Comparison of ENCODE assay signal across 27 cellular contexts in genomic region chr3:122907471-122907870, GRCh38.
DNase-seq lines count a peak whose midpoint lies in the region; ATAC-seq, FAIRE-seq and TF ChIP-seq lines count a peak whose summit lies in the region.
"Had no signal": no experiment of that assay in that cellular context is flagged by ENCODE, and none has a peak within 500 bp of the region (broad histone marks: within the 10 kb centered on the region; RNA-seq: fewer than 3 reads in every experiment).

No MANE protein-coding gene starts in this region.

- no peaks in the 10 kb centered on the region for H3K9me3 ChIP-seq in endodermal cell (ENCODE audit: control insufficient read depth, low read length)
- H3K9me3 ChIP-seq: BE2C had no signal

- H3K36me3 ChIP-seq in H7 (replicated peaks; ENCODE audit: control insufficient read depth, insufficient read depth, low read length) (no peaks in the 10 kb centered on the region), endodermal cell (ENCODE audit: control insufficient read depth, insufficient read depth, low read length) (peaks cover 21% of the 10 kb centered on the region)
- H3K36me3 ChIP-seq: BE2C; BLaER1 treated with 17β-estradiol and CSF1 and Interleukin-3, amounts not matched to agents 10 nM and 100 nM had no signal

- no peaks in the 10 kb centered on the region for H3K27me3 ChIP-seq in H7 (ENCODE audit: control insufficient read depth, insufficient read depth, low read length)
- H3K27me3 ChIP-seq in endodermal cell (ENCODE audit: control insufficient read depth, insufficient read depth, low read length, poor library complexity, severe bottlenecking): no peaks in the 10 kb centered on the region
- H3K27me3 ChIP-seq: BE2C; BLaER1 treated with 17β-estradiol and CSF1 and Interleukin-3, amounts not matched to agents 10 nM and 100 nM had no signal

- DNase-seq in activated CD8-positive, alpha-beta memory T cell treated with anti-CD3 and anti-CD28 coated beads, Interleukin-2, amount 10 ng/mL, durations not matched to agents 7 days and 5 days: peak; percentile 34
- no peak for DNase-seq in activated CD8-positive, alpha-beta memory T cell treated with anti-CD3 and anti-CD28 coated beads, Interleukin-2, amount 50 U/mL, for 4 hours
- DNase-seq in H7 (peak; percentile 14), endodermal cell (peak; percentile 24), urothelium cell line (ENCODE audit: low spot score) (no peak), medulla oblongata (ENCODE audit: extremely low spot score) (no peak)
- no peak for DNase-seq in activated naive CD4-positive, alpha-beta T cell treated with anti-CD3 and anti-CD28 coated beads, Interleukin-2, amount 10 ng/mL, durations not matched to agents 7 days and 5 days
- DNase-seq: 8988T; ACHN; AML-193; BE2C; CD4-positive, alpha-beta T cell; CD8-positive, alpha-beta memory T cell; DMS 273 treated with DMSO at 0.1 percent for 48 hours; DMS79; EL; GDM1; GM23248; H9 had no signal

- H3K9ac ChIP-seq in endodermal cell (ENCODE audit: extremely low read depth, low read length, poor library complexity, severe bottlenecking): no peak overlapping the region
- H3K9ac ChIP-seq: BLaER1 treated with 17β-estradiol and CSF1 and Interleukin-3, amounts not matched to agents 10 nM and 100 nM; GM23248 had no signal

- no peak for TF ChIP-seq CTCF in endodermal cell (conservative IDR thresholded peaks at IDR 0.05)

- H3K4me3 ChIP-seq in H7 (ENCODE audit: insufficient read depth, low read depth, low read length) (no peak overlapping the region), endodermal cell (ENCODE audit: low read length) (no peak overlapping the region)
- H3K4me3 ChIP-seq: A549; BLaER1 treated with 17β-estradiol and CSF1 and Interleukin-3, amounts not matched to agents 10 nM and 100 nM; GM12878; GM23248 had no signal

- H3K4me3 Mint-ChIP-seq in activated CD8-positive, alpha-beta memory T cell treated with anti-CD3 and anti-CD28 coated beads, Interleukin-2, amount 10 ng/mL, durations not matched to agents 7 days and 5 days: no peak overlapping the region
- no peak overlapping the region for H3K4me3 Mint-ChIP-seq in endodermal cell
- H3K4me3 Mint-ChIP-seq in activated naive CD4-positive, alpha-beta T cell treated with anti-CD3 and anti-CD28 coated beads, Interleukin-2, amount 10 ng/mL, durations not matched to agents 7 days and 5 days: no peak overlapping the region
- H3K4me3 Mint-ChIP-seq: CD14-positive monocyte; CD4-positive, alpha-beta T cell; CD8-positive, alpha-beta memory T cell; H9 had no signal

- 94 to 95% methylated on average over 4 of the region's 4 CpGs for WGBS in endodermal cell (ENCODE audit: insufficient coverage in 1 of 2, insufficient read length in 1 of 2), 2 experiments

- no peaks in the 10 kb centered on the region for H3K4me1 ChIP-seq in endodermal cell (ENCODE audit: control insufficient read depth, insufficient read depth, low read length)
- H3K4me1 ChIP-seq: BLaER1 treated with 17β-estradiol and CSF1 and Interleukin-3, amounts not matched to agents 10 nM and 100 nM had no signal

- no peaks in the 10 kb centered on the region for H3K4me1 Mint-ChIP-seq in activated CD8-positive, alpha-beta memory T cell treated with anti-CD3 and anti-CD28 coated beads, Interleukin-2, amount 10 ng/mL, durations not matched to agents 7 days and 5 days
- H3K4me1 Mint-ChIP-seq in endodermal cell: peaks cover 1% of the 10 kb centered on the region
- H3K4me1 Mint-ChIP-seq in activated naive CD4-positive, alpha-beta T cell treated with anti-CD3 and anti-CD28 coated beads, Interleukin-2, amount 10 ng/mL, durations not matched to agents 7 days and 5 days: peaks cover under 1% of the 10 kb centered on the region
- H3K4me1 Mint-ChIP-seq: CD14-positive monocyte; CD8-positive, alpha-beta memory T cell had no signal

- H3K27me3 Mint-ChIP-seq in activated CD8-positive, alpha-beta memory T cell treated with anti-CD3 and anti-CD28 coated beads, Interleukin-2, amount 10 ng/mL, durations not matched to agents 7 days and 5 days: peaks cover 39% of the 10 kb centered on the region
- peaks cover 9% of the 10 kb centered on the region for H3K27me3 Mint-ChIP-seq in endodermal cell (ENCODE audit: insufficient read depth)
- peaks cover 65% of the 10 kb centered on the region for H3K27me3 Mint-ChIP-seq in activated naive CD4-positive, alpha-beta T cell treated with anti-CD3 and anti-CD28 coated beads, Interleukin-2, amount 10 ng/mL, durations not matched to agents 7 days and 5 days

- H3K36me3 Mint-ChIP-seq in activated CD8-positive, alpha-beta memory T cell treated with anti-CD3 and anti-CD28 coated beads, Interleukin-2, amount 10 ng/mL, durations not matched to agents 7 days and 5 days: no peaks in the 10 kb centered on the region
- peaks cover 34% of the 10 kb centered on the region for H3K36me3 Mint-ChIP-seq in endodermal cell (ENCODE audit: low read depth)
- no peaks in the 10 kb centered on the region for H3K36me3 Mint-ChIP-seq in activated naive CD4-positive, alpha-beta T cell treated with anti-CD3 and anti-CD28 coated beads, Interleukin-2, amount 10 ng/mL, durations not matched to agents 7 days and 5 days
- H3K36me3 Mint-ChIP-seq: CD14-positive monocyte had no signal

- H3K9me3 Mint-ChIP-seq in activated CD8-positive, alpha-beta memory T cell treated with anti-CD3 and anti-CD28 coated beads, Interleukin-2, amount 10 ng/mL, durations not matched to agents 7 days and 5 days (ENCODE audit: low read depth): no peaks in the 10 kb centered on the region
- H3K9me3 Mint-ChIP-seq in endodermal cell: no peaks in the 10 kb centered on the region
- H3K9me3 Mint-ChIP-seq in activated naive CD4-positive, alpha-beta T cell treated with anti-CD3 and anti-CD28 coated beads, Interleukin-2, amount 10 ng/mL, durations not matched to agents 7 days and 5 days: no peaks in the 10 kb centered on the region
- H3K9me3 Mint-ChIP-seq: CD4-positive, alpha-beta T cell; H9 had no signal

- H3K27ac ChIP-seq in endodermal cell (ENCODE audit: low read depth, low read length): no peak overlapping the region
- H3K27ac ChIP-seq: A549; BLaER1 treated with 17β-estradiol and CSF1 and Interleukin-3, amounts not matched to agents 10 nM and 100 nM; GM23248 had no signal

- ATAC-seq in activated CD8-positive, alpha-beta memory T cell treated with anti-CD3 and anti-CD28 coated beads, Interleukin-2, amount 10 ng/mL, durations not matched to agents 7 days and 5 days: no peak
- ATAC-seq: A549, GM12878, HCT116 had no signal

- H3K27ac Mint-ChIP-seq in activated CD8-positive, alpha-beta memory T cell treated with anti-CD3 and anti-CD28 coated beads, Interleukin-2, amount 10 ng/mL, durations not matched to agents 7 days and 5 days: no peak overlapping the region
- H3K27ac Mint-ChIP-seq in endodermal cell: no peak overlapping the region
- no peak overlapping the region for H3K27ac Mint-ChIP-seq in activated naive CD4-positive, alpha-beta T cell treated with anti-CD3 and anti-CD28 coated beads, Interleukin-2, amount 10 ng/mL, durations not matched to agents 7 days and 5 days
- H3K27ac Mint-ChIP-seq: CD14-positive monocyte; CD4-positive, alpha-beta T cell; CD8-positive, alpha-beta memory T cell; H9 had no signal

- FAIRE-seq in urothelium cell line (lab: Jason Lieb, UNC): peak; percentile 86
- FAIRE-seq: A549, D721Med, GM12878, GM19239, H1 had no signal

- CTCF ChIA-PET in activated CD8-positive, alpha-beta memory T cell treated with anti-CD3 and anti-CD28 coated beads, Interleukin-2, amount 10 ng/mL, durations not matched to agents 7 days and 5 days (lab: Charles Lee): interaction anchor here (1.1 kb wide), 1 partner anchor 9 kb away, joined by 3 read pairs; no protein-coding TSS in a partner anchor
- CTCF ChIA-PET in activated naive CD4-positive, alpha-beta T cell treated with anti-CD3 and anti-CD28 coated beads, Interleukin-2, amount 10 ng/mL, durations not matched to agents 7 days and 5 days (lab: Charles Lee): interaction anchor here (1.0 kb wide), 1 partner anchor 35 kb away, joined by 3 read pairs; no protein-coding TSS in a partner anchor

Comparison
In these comparisons a context has a peak if more than half of its experiments do, and no peak if none do; other contexts are left out.
1. DNase-seq: peak in activated CD8-positive, alpha-beta memory T cell treated with anti-CD3 and anti-CD28 coated beads, Interleukin-2, amount 10 ng/mL, durations not matched to agents 7 days and 5 days (single experiment), H7 (single experiment) and endodermal cell (single experiment); none in activated CD8-positive, alpha-beta memory T cell treated with anti-CD3 and anti-CD28 coated beads, Interleukin-2, amount 50 U/mL, for 4 hours (single experiment), urothelium cell line (single experiment), medulla oblongata (single experiment) and activated naive CD4-positive, alpha-beta T cell treated with anti-CD3 and anti-CD28 coated beads, Interleukin-2, amount 10 ng/mL, durations not matched to agents 7 days and 5 days (single experiment).